18 cellular contexts compared by ENCODE assay signal in genomic region chr18:8688428-8688827, GRCh38. TPM values are rescaled to one million over a fixed set of nuclear protein-coding genes. Genes with fewer than 3 reads are reported as not detected.
A peak's percentile ranks its signal among the peaks of the same experiment; 100 is the strongest.
DNase-seq lines count a peak whose midpoint lies in the region; ATAC-seq, FAIRE-seq and TF ChIP-seq lines count a peak whose summit lies in the region.
"Had no signal": no experiment of that assay in that cellular context is flagged by ENCODE, and none has a peak within 500 bp of the region (broad histone marks: within the 10 kb centered on the region; RNA-seq: fewer than 3 reads in every experiment).

No MANE protein-coding gene starts in this region.

- H3K9me3 Mint-ChIP-seq in brain, result peaks cover 0 to 8% (median 0%) of the 10 kb centered on the region in 5 experiments
- H3K9me3 Mint-ChIP-seq: CD14-positive monocyte; CD8-positive, alpha-beta T cell; IgD-negative memory B cell had no signal

- BruUV-seq in HepG2 (replicated peaks; lab: Mats Ljungman, UMichigan), result no TSS peak

- TF ChIP-seq EP300 in HepG2 (IDR thresholded peaks at IDR 0.05; ENCODE audit: low read depth in 2 of 2, low read length in 2 of 2) (no peak), HepG2 (CRISPR knock-in tag; IDR thresholded peaks at IDR 0.05; ENCODE audit: borderline replicate concordance) (no peak), SK-N-SH (IDR thresholded peaks at IDR 0.05; ENCODE audit: borderline replicate concordance in 1 of 2, low read depth in 1 of 2, low read length in 1 of 2) (no peak)

- no peaks in the 10 kb centered on the region for H3F3A ChIP-seq in SK-N-SH (replicated peaks; ENCODE audit: insufficient read depth)

- no peaks in the 10 kb centered on the region for H3K79me2 ChIP-seq in HepG2 (ENCODE audit: insufficient read depth, low read length)
- no peaks in the 10 kb centered on the region for H3K79me2 ChIP-seq in parathyroid adenoma
- no peaks in the 10 kb centered on the region for H3K79me2 ChIP-seq in SK-N-SH (ENCODE audit: insufficient read depth)

- H3K36me3 ChIP-seq in HepG2 (replicated peaks in 1 of 2; ENCODE audit: control insufficient read depth in 1 of 2, insufficient read depth in 2 of 2, low read length in 2 of 2), result no peaks in the 10 kb centered on the region
- H3K36me3 ChIP-seq in parathyroid adenoma (ENCODE audit: control insufficient read depth, insufficient read depth, low read length), result no peaks in the 10 kb centered on the region
- H3K36me3 ChIP-seq in SK-N-SH (replicated peaks in 1 of 2; ENCODE audit: control insufficient read depth in 1 of 2, insufficient read depth in 2 of 2, low read length in 1 of 2), result no peaks in the 10 kb centered on the region
- H3K36me3 ChIP-seq: BE2C had no signal

- DNase-seq in HepG2 (ENCODE audit: low spot score), result no peak
- DNase-seq in SK-N-SH, result no peak
- DNase-seq in UCSD-AML1 (lab: John Stamatoyannopoulos, UW; ENCODE audit: unreplicated experiment), result no peak
- DNase-seq: BE2C; CD8-positive, alpha-beta T cell; COR-L47; DMS153; GF-D8 had no signal

- POLR2A ChIA-PET in HepG2 (lab: Yijun Ruan, JAX) (no interaction called here), SK-N-SH (lab: Yijun Ruan, JAX) (no interaction called here)

- intact Hi-C loops in HepG2 (cut with micrococcal nuclease; ENCODE audit: unreplicated experiment), result no loop called here

- in situ Hi-C loops in HepG2 (cut with HindIII; ENCODE audit: extremely low pct_ligation_motif_present, low pct_unique_long_range_greater_than_20kb), result no loop called here

- H3K27ac ChIP-seq in VCaP (peak overlapping the region; percentile 18; the same call in 1 of the 2 replicates), HepG2 (ENCODE audit: extremely low read length, insufficient read depth, low read length) (no peak overlapping the region), parathyroid adenoma (peak overlapping the region; percentile 17), SK-N-SH (ENCODE audit: low read depth in 2 of 2, low read length in 1 of 2) (no peak overlapping the region)
- H3K27ac ChIP-seq: A549 had no signal

- H2AFZ ChIP-seq in HepG2 (ENCODE audit: low read length) (no peak overlapping the region), parathyroid adenoma (peak overlapping the region; percentile 65), SK-N-SH (ENCODE audit: low read depth) (no peak overlapping the region)

- TF ChIP-seq RAD21 in HepG2 (CRISPR knock-in tag; IDR thresholded peaks at IDR 0.05) (no peak), SK-N-SH (IDR thresholded peaks at IDR 0.05; ENCODE audit: low read length) (no peak)

- H3K36me3 Mint-ChIP-seq in brain, result no peaks in the 10 kb centered on the region
- H3K36me3 Mint-ChIP-seq: CD14-positive monocyte; CD8-positive, alpha-beta T cell; IgD-negative memory B cell had no signal

- H3K4me1 Mint-ChIP-seq in brain, result peaks cover 64% of the 10 kb centered on the region
- H3K4me1 Mint-ChIP-seq: CD14-positive monocyte, IgD-negative memory B cell had no signal

- H3K9ac ChIP-seq in HepG2 (ENCODE audit: insufficient read depth, low read depth, low read length) (no peak overlapping the region), parathyroid adenoma (no peak overlapping the region), SK-N-SH (no peak overlapping the region)

- H3K4me3 ChIP-seq in HepG2 (replicated peaks in 1 of 3; ENCODE audit: insufficient read depth in 1 of 3, low read depth in 2 of 3, low read length in 3 of 3), result no peak overlapping the region
- H3K4me3 ChIP-seq in parathyroid adenoma (ENCODE audit: low read depth, low read length), result no peak overlapping the region
- H3K4me3 ChIP-seq in SK-N-SH (ENCODE audit: low read depth in 2 of 2, low read length in 1 of 2), result no peak overlapping the region
- H3K4me3 ChIP-seq: A549 had no signal

- 21% methylated on average over 4 of the region's 4 CpGs for WGBS in HepG2 (ENCODE audit: low lambda C conversion rate)
- WGBS in SK-N-SH (ENCODE audit: low lambda C conversion rate), result 81% methylated on average over 4 of the region's 4 CpGs

- no peak overlapping the region for H3K4me2 ChIP-seq in HepG2 (ENCODE audit: low read depth, low read length)
- H3K4me2 ChIP-seq in parathyroid adenoma (ENCODE audit: low read length), result no peak overlapping the region
- H3K4me2 ChIP-seq in SK-N-SH, result no peak overlapping the region
- H3K4me2 ChIP-seq: A549 had no signal

- FAIRE-seq in HepG2 (lab: Jason Lieb, UNC), result no peak
- FAIRE-seq: A549, D721Med, GM19239 had no signal

- no peak for TF ChIP-seq CTCF in VCaP (conservative IDR thresholded peaks at IDR 0.05)
- no peak for TF ChIP-seq CTCF in brain (conservative IDR thresholded peaks at IDR 0.05)
- TF ChIP-seq CTCF in HepG2 (CRISPR knock-in tag; IDR thresholded peaks at IDR 0.05), result no peak
- TF ChIP-seq CTCF in parathyroid adenoma (IDR thresholded peaks at IDR 0.05), result no peak
- TF ChIP-seq CTCF in SK-N-SH (IDR thresholded peaks at IDR 0.05), result no peak

- no peaks in the 10 kb centered on the region for H4K20me1 ChIP-seq in HepG2 (ENCODE audit: insufficient read depth, low read length)
- no peaks in the 10 kb centered on the region for H4K20me1 ChIP-seq in SK-N-SH (ENCODE audit: insufficient read depth)

- peak overlapping the region in 2 of 5 experiments; percentile 38 to 53 for H3K4me3 Mint-ChIP-seq in brain
- H3K4me3 Mint-ChIP-seq: CD14-positive monocyte; CD8-positive, alpha-beta T cell; IgD-negative memory B cell had no signal

- H3K27me3 ChIP-seq in HepG2 (ENCODE audit: control insufficient read depth in 1 of 2, insufficient read depth in 2 of 2, low read length in 2 of 2) (peaks cover 0 to 22% of the 10 kb centered on the region in 2 experiments; a peak in 4 of 5 replicates), parathyroid adenoma (ENCODE audit: control insufficient read depth, insufficient read depth, low read length) (no peaks in the 10 kb centered on the region), SK-N-SH (ENCODE audit: insufficient read depth) (no peaks in the 10 kb centered on the region)
- H3K27me3 ChIP-seq: BE2C had no signal

- H3K27ac Mint-ChIP-seq in brain, result peak overlapping the region in 4 of 5 experiments; percentile 83 to 96 (median 90)
- H3K27ac Mint-ChIP-seq: CD14-positive monocyte; CD8-positive, alpha-beta T cell; IgD-negative memory B cell had no signal

- ATAC-seq in HepG2 (no peak), HG03108 (IDR thresholded peaks at IDR 0.05; ENCODE audit: unreplicated experiment) (no peak)
- ATAC-seq: A549; CD8-positive, alpha-beta T cell; HCT116 had no signal

- CTCF ChIA-PET in HepG2 (lab: Yijun Ruan, JAX; ENCODE audit: low intra/inter-chr PET ratio, low total read pairs) (no interaction called here), SK-N-SH (lab: Yijun Ruan, JAX) (interaction anchor here (0.8 to 3.7 kb wide), 3 partner anchors 8 to 294 kb away, joined by 3 to 32 read pairs (median 15); no protein-coding TSS in a partner anchor)

- no peaks in the 10 kb centered on the region for H3K9me3 ChIP-seq in HepG2 (ENCODE audit: low read length)
- H3K9me3 ChIP-seq in parathyroid adenoma (ENCODE audit: control insufficient read depth, low read length), result no peaks in the 10 kb centered on the region
- H3K9me3 ChIP-seq in SK-N-SH, result no peaks in the 10 kb centered on the region
- H3K9me3 ChIP-seq: A549, BE2C had no signal

- peaks cover 7% of the 10 kb centered on the region for H3K27me3 Mint-ChIP-seq in brain
- H3K27me3 Mint-ChIP-seq: IgD-negative memory B cell had no signal

- no peak for TF ChIP-seq POLR2A in HepG2 (IDR thresholded peaks at IDR 0.05; ENCODE audit: insufficient read depth in 1 of 2, low read depth in 2 of 2, low read length in 2 of 2)

- H3K4me1 ChIP-seq in HepG2 (ENCODE audit: insufficient read depth, low read length), result no peaks in the 10 kb centered on the region
- H3K4me1 ChIP-seq in parathyroid adenoma, result peaks cover 12% of the 10 kb centered on the region
- no peaks in the 10 kb centered on the region for H3K4me1 ChIP-seq in SK-N-SH (ENCODE audit: control insufficient read depth in 1 of 2, insufficient read depth in 2 of 2, low read depth in 1 of 2, low read length in 1 of 2)
- H3K4me1 ChIP-seq: A549, BE2C had no signal

- no peaks in the 10 kb centered on the region for H3K9me2 ChIP-seq in SK-N-SH

TF ChIP-seq in HepG2, 621 proteins besides CTCF, POLR2A, EP300 and RAD21:
- TF ChIP-seq CEBPB (IDR thresholded peaks at IDR 0.05; ENCODE audit: borderline replicate concordance, low read depth, low read length) (0 out of 2 replicates have a peak, but pooled peaks have one; percentile 7), SIN3A (IDR thresholded peaks at IDR 0.05; ENCODE audit: borderline replicate concordance, low read depth, low read length) (no peak)

TF ChIP-seq in SK-N-SH, 30 proteins besides CTCF, POLR2A, EP300 and RAD21 (continues in another document):
- TF ChIP-seq, protein P1, sequence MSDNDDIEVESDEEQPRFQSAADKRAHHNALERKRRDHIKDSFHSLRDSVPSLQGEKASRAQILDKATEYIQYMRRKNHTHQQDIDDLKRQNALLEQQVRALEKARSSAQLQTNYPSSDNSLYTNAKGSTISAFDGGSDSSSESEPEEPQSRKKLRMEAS (IDR thresholded peaks at IDR 0.05; ENCODE audit: low read depth), result no peak
- TF ChIP-seq POLR2AphosphoS5 (IDR thresholded peaks at IDR 0.05; ENCODE audit: low read depth, low read length), result no peak

RNA-seq across cellular contexts. Expression of gene MTCL1, which starts 16.9 kb away (rescaled TPM):
- polyA plus RNA-seq in brain (ENCODE audit: insufficient read depth, low read depth, low replicate concordance) (26.5 TPM), HepG2 (2011; rRNA removed) (2.0 and 3.2 TPM in 2 replicates), SK-N-SH (2012; rRNA removed) (28.0 and 33.5 TPM in 2 replicates)
- 1.5 and 3.1 TPM in 2 replicates for total RNA-seq in HepG2 (2016; rRNA removed; fragmentation: Illumina TruSeq; extraction: Trizol)
- 13.2 and 14.6 TPM in 2 replicates for total RNA-seq in HepG2 (2016; cell fraction: cytosol; rRNA removed; fragmentation: Illumina TruSeq; extraction: Trizol; ENCODE audit: low read depth)
- 1.3 and 2.8 TPM in 2 replicates for total RNA-seq in HepG2 (2016; cell fraction: insoluble cytoplasmic fraction; rRNA removed; fragmentation: Illumina TruSeq; extraction: Trizol)
- 3.0 and 3.1 TPM in 2 replicates for total RNA-seq in HepG2 (2016; cell fraction: membrane; rRNA removed; fragmentation: Illumina TruSeq; extraction: Trizol)
- 3.9 and 5.1 TPM in 2 replicates for total RNA-seq in HepG2 (2016; cell fraction: nucleus; rRNA removed; fragmentation: Illumina TruSeq; extraction: Trizol)
- 1.5 and 2.5 TPM in 2 replicates for polyA plus RNA-seq in HepG2 (2011; cell fraction: cytosol; rRNA removed)
- polyA plus RNA-seq in HepG2 (2011; cell fraction: nucleus; rRNA removed), result 6.4 and 11.2 TPM in 2 replicates
- polyA plus RNA-seq in HepG2 (2012), result 1.3 and 1.7 TPM in 2 replicates
- 0.06 and 0.15 TPM in 2 replicates for polyA plus RNA-seq in HepG2 (2016; cell fraction: cytosol; fragmentation: Illumina TruSeq; extraction: Trizol; ENCODE audit: low read depth)
- polyA plus RNA-seq in HepG2 (2016; cell fraction: insoluble cytoplasmic fraction; fragmentation: Illumina TruSeq; extraction: Trizol; ENCODE audit: low read depth), result 1.9 and 2.2 TPM in 2 replicates
- 0.32 and 0.42 TPM in 2 replicates for polyA plus RNA-seq in HepG2 (2016; cell fraction: membrane; fragmentation: Illumina TruSeq; extraction: Trizol; ENCODE audit: low read depth)
- polyA plus RNA-seq in HepG2 (2016; cell fraction: nucleus; fragmentation: Illumina TruSeq; extraction: Trizol; ENCODE audit: insufficient read depth, low read depth), result 5.4 and 6.1 TPM in 2 replicates
- polyA minus RNA-seq in HepG2 (2011; rRNA and poly(A)+ RNA removed; ENCODE audit: low replicate concordance), result 6.9 and 30.0 TPM in 2 replicates
- 2.4 and 3.2 TPM in 2 replicates for polyA minus RNA-seq in HepG2 (2011; cell fraction: cytosol; rRNA and poly(A)+ RNA removed)
- polyA minus RNA-seq in HepG2 (2011; cell fraction: nucleus; rRNA and poly(A)+ RNA removed), result 13.9 and 18.2 TPM in 2 replicates
- 17.3 and 20.2 TPM in 2 replicates for polyA plus RNA-seq in SK-N-SH (2012; cell fraction: cytosol; rRNA removed)
- polyA plus RNA-seq in SK-N-SH (2012; cell fraction: nucleus; rRNA removed), result 139 and 156 TPM in 2 replicates
- polyA plus RNA-seq: CD14-positive monocyte had no signal

Comparison
In these comparisons a context has a peak if more than half of its experiments do, and no peak if none do; other contexts are left out.
1. H3K27ac ChIP-seq: peak in VCaP (single experiment) and parathyroid adenoma (single experiment); none in HepG2 (single experiment) and SK-N-SH (0 of 2).